ENCODE assay signal across 11 cellular contexts in the genomic region with DNA sequence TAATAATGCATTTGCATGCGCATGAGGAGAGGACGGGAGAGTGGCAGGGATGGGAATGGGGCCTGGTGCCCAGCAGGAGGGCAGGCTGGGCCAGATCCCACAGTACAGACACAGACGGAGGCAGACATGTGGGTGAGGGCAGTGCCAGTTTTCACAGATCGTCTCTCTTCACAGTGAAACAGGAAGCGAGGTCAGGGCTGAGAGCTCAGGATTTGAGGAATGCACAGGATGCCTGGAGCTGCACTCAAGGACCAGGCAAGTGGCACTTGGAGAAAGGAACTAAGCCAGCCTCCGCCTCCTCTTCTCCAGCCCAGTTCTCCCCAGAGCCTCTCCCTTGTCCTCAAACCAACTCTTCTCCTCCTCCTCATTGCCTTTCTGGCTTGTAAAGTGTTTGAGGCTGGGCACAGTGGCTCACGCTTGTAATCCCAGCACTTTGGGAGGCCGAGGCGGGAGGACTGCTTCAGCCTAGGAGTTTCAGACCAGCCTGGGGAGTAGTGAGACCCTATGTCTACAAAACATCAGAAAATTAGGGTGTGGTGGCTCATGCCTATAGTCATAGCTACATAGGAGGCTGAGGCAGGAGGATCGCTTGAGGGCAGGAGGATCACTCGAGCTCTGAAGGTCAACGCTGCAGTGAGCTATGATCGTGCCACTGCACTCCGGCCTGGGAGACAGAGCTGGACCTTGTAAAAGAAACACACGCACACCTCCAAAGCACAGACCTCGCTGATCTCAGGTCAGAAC.
A peak's percentile ranks its signal among the peaks of the same experiment; 100 is the strongest.
DNase-seq lines count a peak whose midpoint lies in the region; ATAC-seq, FAIRE-seq and TF ChIP-seq lines count a peak whose summit lies in the region.
"Had no signal": no experiment of that assay in that cellular context is flagged by ENCODE, and none has a peak within 500 bp of the region (broad histone marks: within the 10 kb centered on the region; RNA-seq: fewer than 3 reads in every experiment).

No MANE protein-coding gene starts in this region.

- peaks cover 0 to 7% (median 5%) of the 10 kb centered on the region in 5 donors for H3K36me3 Mint-ChIP-seq in naive thymus-derived CD4-positive, alpha-beta T cell

- H3K4me1 Mint-ChIP-seq in naive thymus-derived CD4-positive, alpha-beta T cell: peaks cover 4 to 30% (median 5%) of the 10 kb centered on the region in 7 donors

- H3K14ac ChIP-seq in H1 (ENCODE audit: insufficient read length): no peak overlapping the region

- H2BK12ac ChIP-seq in H1 (ENCODE audit: low read depth, low read length): no peak overlapping the region

- H3K4me1 ChIP-seq in A673 (ENCODE audit: insufficient read depth, low read length, poor library complexity, severe bottlenecking): peaks cover 17% of the 10 kb centered on the region
- H3K4me1 ChIP-seq in H1 (replicated peaks in 1 of 4; ENCODE audit: control insufficient read depth in 3 of 4, insufficient read depth in 4 of 4, low read length in 3 of 4): peaks cover 0 to 10% (median 5%) of the 10 kb centered on the region in 4 experiments; a peak in 5 of 7 replicates
- H3K4me1 ChIP-seq in naive thymus-derived CD4-positive, alpha-beta T cell (ENCODE audit: control insufficient read depth in 2 of 2, insufficient read depth in 2 of 2, low read length in 2 of 2): peaks cover 3 to 8% of the 10 kb centered on the region in 2 donors

- no peak overlapping the region for H3K4ac ChIP-seq in H1 (replicated peaks; ENCODE audit: insufficient read length, low read depth, low read length)

- H3K56ac ChIP-seq in H1 (replicated peaks; ENCODE audit: insufficient read length, low read depth, low read length): no peak overlapping the region

- peaks cover 3 to 58% of the 10 kb centered on the region in 2 experiments; a peak in 3 of 4 replicates for H3K79me2 ChIP-seq in H1 (ENCODE audit: control insufficient read depth in 1 of 2, insufficient read depth in 2 of 2, low read length in 2 of 2)

- H3K9me3 Mint-ChIP-seq in naive thymus-derived CD4-positive, alpha-beta T cell: peaks cover 0 to 33% (median 10%) of the 10 kb centered on the region in 11 donors

- H2BK20ac ChIP-seq in H1 (ENCODE audit: low read length): peak overlapping the region; percentile 21; the same call in 1 of the 2 replicates

- peak overlapping the region in 2 of 9 donors; percentile 6 to 42 for H3K27ac Mint-ChIP-seq in naive thymus-derived CD4-positive, alpha-beta T cell
- H3K27ac Mint-ChIP-seq: CD8-positive, alpha-beta T cell had no signal

- H3K4me3 Mint-ChIP-seq in naive thymus-derived CD4-positive, alpha-beta T cell: no peak overlapping the region
- H3K4me3 Mint-ChIP-seq: CD8-positive, alpha-beta T cell had no signal

- H3K27me3 Mint-ChIP-seq in naive thymus-derived CD4-positive, alpha-beta T cell: no peaks in the 10 kb centered on the region

- no peak overlapping the region; the same call in 1 of the 2 replicates for H4K8ac ChIP-seq in H1 (ENCODE audit: extremely low read depth, insufficient read depth, low read length)

- peak; percentile 20 for ATAC-seq in naive thymus-derived CD4-positive, alpha-beta T cell
- no peak for ATAC-seq in HG03342 (IDR thresholded peaks at IDR 0.05; ENCODE audit: unreplicated experiment)
- ATAC-seq in HG03520 (IDR thresholded peaks at IDR 0.05; ENCODE audit: unreplicated experiment): no peak
- ATAC-seq in GM18511 (IDR thresholded peaks at IDR 0.05; ENCODE audit: unreplicated experiment): no peak
- ATAC-seq: CD8-positive, alpha-beta T cell had no signal

- no peaks in the 10 kb centered on the region for H3K23me2 ChIP-seq in H1 (ENCODE audit: low read depth, low read length)

- H4K5ac ChIP-seq in H1 (ENCODE audit: insufficient read length, low read depth, low read length): peak overlapping the region; percentile 20

- CTCF ChIA-PET in A673 (lab: Charles Lee) (no interaction called here), H1 (lab: Charles Lee; ENCODE audit: partially characterized antibody) (interaction anchor here (0.8 to 2.1 kb wide), 8 partner anchors 8 to 139 kb away, joined by 3 to 13 read pairs (median 4); no protein-coding TSS in a partner anchor)
- CTCF ChIA-PET in naive thymus-derived CD4-positive, alpha-beta T cell (lab: Charles Lee): interaction anchor here (0.7 kb wide), 1 partner anchor 25 kb away, joined by 4 read pairs; no protein-coding TSS in a partner anchor

- peaks cover 11% of the 10 kb centered on the region for H3K79me1 ChIP-seq in H1 (ENCODE audit: low read depth, low read length)

- no peak overlapping the region for H3K23ac ChIP-seq in H1 (ENCODE audit: insufficient read length)

- H3K18ac ChIP-seq in H1 (ENCODE audit: extremely low read depth, low read length): peak overlapping the region; percentile 62

- POLR2A ChIA-PET in A673 (lab: Charles Lee; ENCODE audit: low non-redundant PET) (interaction anchor here (0.6 to 0.7 kb wide), 2 partner anchors 17 to 35 kb away, joined by 3 to 4 read pairs; no protein-coding TSS in a partner anchor), H1 (lab: Charles Lee; ENCODE audit: partially characterized antibody) (interaction anchor here (0.6 to 9.8 kb wide), 10 partner anchors 9 to 115 kb away, joined by 3 to 122 read pairs (median 4); a partner anchor contains a TSS)
- POLR2A ChIA-PET in naive thymus-derived CD4-positive, alpha-beta T cell (lab: Charles Lee): no interaction called here

- TF ChIP-seq RAD21 in H1 (IDR thresholded peaks at IDR 0.05 in 1 of 2, conservative IDR thresholded peaks at IDR 0.05 in 1 of 2; ENCODE audit: low read depth in 2 of 2, low read length in 2 of 2): no peak

- no peak overlapping the region for H2BK120ac ChIP-seq in H1 (replicated peaks; ENCODE audit: low read depth, low read length)

- intact Hi-C loops in A673 (cut with micrococcal nuclease; ENCODE audit: unreplicated experiment): no loop called here
- intact Hi-C loops in naive thymus-derived CD4-positive, alpha-beta T cell (cut with micrococcal nuclease): no loop called here

- no peak for FAIRE-seq in H1 (lab: Jason Lieb, UNC)

- TF ChIP-seq EP300 in H1 (IDR thresholded peaks at IDR 0.05; ENCODE audit: borderline replicate concordance in 1 of 2, low read depth in 2 of 2, low read length in 2 of 2): no peak

- H4K91ac ChIP-seq in H1 (replicated peaks; ENCODE audit: insufficient read length, low read length): peak overlapping the region; percentile 67

- peaks cover 7 to 10% of the 10 kb centered on the region in 2 experiments for H4K20me1 ChIP-seq in H1 (replicated peaks in 1 of 2; ENCODE audit: control insufficient read depth in 1 of 2, insufficient read depth in 2 of 2, low read length in 2 of 2)

- peak overlapping the region in 1 of 2 experiments; percentile 23; a peak in 1 of 4 replicates for H3K4me2 ChIP-seq in H1 (ENCODE audit: insufficient read depth in 1 of 2, low read depth in 2 of 2, low read length in 2 of 2)

- 80% methylated on average over 16 of the region's 16 CpGs; no CpG with 5 or more reads in 1 of the 2 experiments for WGBS in H1 (ENCODE audit: extremely low coverage in 1 of 2, insufficient coverage in 1 of 2, insufficient read length in 1 of 2, insufficient replicate concordance in 2 of 2, low coverage in 1 of 2, low lambda C conversion rate in 2 of 2, missing lambda C conversion rate in 1 of 2), 2 experiments

- H3K9ac ChIP-seq in H1 (replicated peaks in 1 of 4; ENCODE audit: extremely low read depth in 1 of 4, low read depth in 3 of 4, low read length in 3 of 4): no peak overlapping the region; a peak in 1 of 7 replicates

- H3K9me3 ChIP-seq in A673 (ENCODE audit: low read depth, low read length, poor library complexity, severe bottlenecking): peaks cover 22% of the 10 kb centered on the region
- no peaks in the 10 kb centered on the region for H3K9me3 ChIP-seq in H1 (ENCODE audit: insufficient read depth in 2 of 2, low read depth in 1 of 2, low read length in 1 of 2)
- peaks cover 0 to 6% (median 0%) of the 10 kb centered on the region in 3 experiments for H3K9me3 ChIP-seq in naive thymus-derived CD4-positive, alpha-beta T cell (ENCODE audit: control insufficient read depth in 2 of 3, low read length in 3 of 3)

- TF ChIP-seq CTCF in A673 (conservative IDR thresholded peaks at IDR 0.05; ENCODE audit: low read depth, low read length) (no peak), HL-60 (IDR thresholded peaks at IDR 0.05; ENCODE audit: insufficient read depth, low read length) (no peak), H1 (IDR thresholded peaks at IDR 0.05; ENCODE audit: control extremely low read depth in 1 of 3, insufficient read depth in 1 of 3, low read depth in 1 of 3, low read length in 3 of 3) (no peak)

- H3K4me3 ChIP-seq in A673 (ENCODE audit: low read depth, low read length, poor library complexity, severe bottlenecking): no peak overlapping the region
- no peak overlapping the region for H3K4me3 ChIP-seq in HL-60 (replicated peaks; ENCODE audit: insufficient read depth, low read length)
- H3K4me3 ChIP-seq in H1 (ENCODE audit: extremely low read depth in 1 of 4, insufficient read depth in 2 of 4, low read depth in 3 of 4, low read length in 4 of 4): no peak overlapping the region
- no peak overlapping the region for H3K4me3 ChIP-seq in naive thymus-derived CD4-positive, alpha-beta T cell (ENCODE audit: low read length)

- no peak for TF ChIP-seq POLR2A in H1 (IDR thresholded peaks at IDR 0.05; ENCODE audit: control extremely low read depth in 1 of 2, low read depth in 2 of 2, low read length in 2 of 2)

- H2BK5ac ChIP-seq in H1 (ENCODE audit: low read depth, low read length): peak overlapping the region; percentile 81

- H3K27me3 ChIP-seq in A673 (replicated peaks; ENCODE audit: insufficient read depth, low read depth, low read length, poor library complexity): no peaks in the 10 kb centered on the region
- H3K27me3 ChIP-seq in HL-60 (ENCODE audit: insufficient read depth, poor library complexity, severe bottlenecking): no peaks in the 10 kb centered on the region
- H3K27me3 ChIP-seq in H1 (replicated peaks in 1 of 4; ENCODE audit: control insufficient read depth in 3 of 4, extremely low read depth in 1 of 4, insufficient read depth in 3 of 4, low read length in 3 of 4): no peaks in the 10 kb centered on the region
- no peaks in the 10 kb centered on the region for H3K27me3 ChIP-seq in naive thymus-derived CD4-positive, alpha-beta T cell (ENCODE audit: control insufficient read depth in 2 of 2, insufficient read depth in 2 of 2, low read length in 2 of 2)

- H2BK15ac ChIP-seq in H1 (ENCODE audit: low read length): 0 out of 2 replicates have a peak overlapping the region, but pooled peaks have one; percentile 46

- H3K36me3 ChIP-seq in A673 (ENCODE audit: insufficient read depth, low read length, poor library complexity, severe bottlenecking): no peaks in the 10 kb centered on the region
- peaks cover 0 to 29% (median 5%) of the 10 kb centered on the region in 4 experiments; a peak in 3 of 8 replicates for H3K36me3 ChIP-seq in H1 (ENCODE audit: control insufficient read depth in 2 of 4, insufficient read depth in 4 of 4, low read length in 3 of 4)
- H3K36me3 ChIP-seq in naive thymus-derived CD4-positive, alpha-beta T cell (ENCODE audit: control insufficient read depth in 2 of 3, insufficient read depth in 3 of 3, low read length in 3 of 3): no peaks in the 10 kb centered on the region

- peak overlapping the region; percentile 82; the same call in 1 of the 2 replicates for H2AK5ac ChIP-seq in H1 (ENCODE audit: low read depth, low read length)

- BruUV-seq in A673 (replicated peaks; lab: Mats Ljungman, UMichigan): no TSS peak

- H3K27ac ChIP-seq in A673 (ENCODE audit: low read depth, low read length, poor library complexity, severe bottlenecking) (peak overlapping the region; percentile 87), HL-60 (replicated peaks) (peak overlapping the region; percentile 86), H1 (ENCODE audit: low read depth, low read length) (no peak overlapping the region)
- H3K27ac ChIP-seq in naive thymus-derived CD4-positive, alpha-beta T cell (ENCODE audit: low read depth, low read length): no peak overlapping the region

- DNase-seq in A673 (ENCODE audit: low spot score) (peak; percentile 50), HL-60 (ENCODE audit: low read depth in 1 of 2, low spot score in 1 of 2) (no peak), H1 (ENCODE audit: low read depth in 1 of 2, low spot score in 2 of 2) (no peak), EL (no peak)
- no peak for DNase-seq in naive thymus-derived CD4-positive, alpha-beta T cell
- DNase-seq: CD8-positive, alpha-beta T cell; cortex of kidney; NCI-H1105 had no signal

- no peak overlapping the region for H2AFZ ChIP-seq in H1 (ENCODE audit: low read length)

Comparison
In these comparisons a context has a peak if more than half of its experiments do, and no peak if none do; other contexts are left out.
1. H3K27ac ChIP-seq: peak in A673 (single experiment) and HL-60 (single experiment); none in H1 (single experiment) and naive thymus-derived CD4-positive, alpha-beta T cell (single experiment).